In genomic region chr2:172461591-172462392, GRCh38 we compare ENCODE assay signal across 8 cellular contexts. TPM values are rescaled to one million over a fixed set of nuclear protein-coding genes. Genes with fewer than 3 reads are reported as not detected.
DNase-seq lines count a peak whose midpoint lies in the region; ATAC-seq and TF ChIP-seq lines count a peak whose summit lies in the region.

No MANE protein-coding gene starts in this region.

- H3K4me1 ChIP-seq in CD8-positive, alpha-beta T cell (ENCODE audit: insufficient read depth, low read length), result peaks cover 86% of the 10 kb centered on the region
- H3K4me1 ChIP-seq in endodermal cell (ENCODE audit: control insufficient read depth, insufficient read depth, low read length), result peaks cover 12% of the 10 kb centered on the region

- CTCF ChIA-PET in CD8-positive, alpha-beta T cell (lab: Charles Lee), result interaction anchor here (0.6 to 13.1 kb wide), 81 partner anchors 11 to 889 kb away, joined by 3 to 657 read pairs (median 4); partner anchors contain the start of gene ITGA6
- CTCF ChIA-PET in HEK293T (lab: Yijun Ruan, JAX), result interaction anchor here (0.6 to 2.9 kb wide), 29 partner anchors 9 to 895 kb away, joined by 3 to 29 read pairs (median 4); partner anchors contain the start of gene ITGA6

- TF ChIP-seq CTCF in CD8-positive, alpha-beta T cell (IDR thresholded peaks at IDR 0.05), result peak; percentile 92
- peak; percentile 97 for TF ChIP-seq CTCF in endodermal cell (conservative IDR thresholded peaks at IDR 0.05)

- H3K4me1 Mint-ChIP-seq in CD8-positive, alpha-beta T cell (ENCODE audit: low read depth), result peaks cover 92% of the 10 kb centered on the region
- H3K4me1 Mint-ChIP-seq in endodermal cell (peaks cover 21% of the 10 kb centered on the region), naive B cell (peaks cover 39 to 47% (median 47%) of the 10 kb centered on the region in 3 donors)
- peaks cover 28 to 48% of the 10 kb centered on the region in 2 donors for H3K4me1 Mint-ChIP-seq in stimulated activated naive B cell treated with anti-CD40 and anti-IgM and Interleukin-4, amounts not matched to agents 10 μg/mL and 1 μg/mL and 100 μg/mL, for 72 hours

- H3K27me3 Mint-ChIP-seq in CD8-positive, alpha-beta T cell (ENCODE audit: low read depth), result no peaks in the 10 kb centered on the region
- H3K27me3 Mint-ChIP-seq in endodermal cell (ENCODE audit: insufficient read depth) (peaks cover 64% of the 10 kb centered on the region), naive B cell (peaks cover 0 to 6% (median 5%) of the 10 kb centered on the region in 3 donors)
- peaks cover 0 to 4% of the 10 kb centered on the region in 2 donors for H3K27me3 Mint-ChIP-seq in stimulated activated naive B cell treated with anti-CD40 and anti-IgM and Interleukin-4, amounts not matched to agents 10 μg/mL and 1 μg/mL and 100 μg/mL, for 72 hours

- H3K36me3 ChIP-seq in CD8-positive, alpha-beta T cell (ENCODE audit: insufficient read depth, low read length), result no peaks in the 10 kb centered on the region
- no peaks in the 10 kb centered on the region for H3K36me3 ChIP-seq in endodermal cell (ENCODE audit: control insufficient read depth, insufficient read depth, low read length)

- no peaks in the 10 kb centered on the region for H3K27me3 ChIP-seq in CD8-positive, alpha-beta T cell (ENCODE audit: insufficient read depth, low read length)
- no peaks in the 10 kb centered on the region for H3K27me3 ChIP-seq in endodermal cell (ENCODE audit: control insufficient read depth, insufficient read depth, low read length, poor library complexity, severe bottlenecking)

- peak overlapping the region; percentile 94 for H3K27ac Mint-ChIP-seq in CD8-positive, alpha-beta T cell
- no peak overlapping the region for H3K27ac Mint-ChIP-seq in endodermal cell
- peak overlapping the region in 1 of 6 donors; percentile 65 for H3K27ac Mint-ChIP-seq in naive B cell
- no peak overlapping the region for H3K27ac Mint-ChIP-seq in stimulated activated naive B cell treated with anti-CD40 and anti-IgM and Interleukin-4, amounts not matched to agents 10 μg/mL and 1 μg/mL and 100 μg/mL, for 72 hours

- H3K27ac ChIP-seq in CD8-positive, alpha-beta T cell (ENCODE audit: low read depth, low read length), result peak overlapping the region; percentile 56
- no peak overlapping the region for H3K27ac ChIP-seq in endodermal cell (ENCODE audit: low read depth, low read length)

- H3K9me3 Mint-ChIP-seq in CD8-positive, alpha-beta T cell, result no peaks in the 10 kb centered on the region
- H3K9me3 Mint-ChIP-seq in endodermal cell, result no peaks in the 10 kb centered on the region
- H3K9me3 Mint-ChIP-seq in naive B cell, result no peaks in the 10 kb centered on the region
- H3K9me3 Mint-ChIP-seq in stimulated activated naive B cell treated with anti-CD40 and anti-IgM and Interleukin-4, amounts not matched to agents 10 μg/mL and 1 μg/mL and 100 μg/mL, for 72 hours, result no peaks in the 10 kb centered on the region

- peak overlapping the region; percentile 42 for H3K4me3 ChIP-seq in CD8-positive, alpha-beta T cell (ENCODE audit: low read depth, low read length)
- H3K4me3 ChIP-seq in endodermal cell (ENCODE audit: low read length), result no peak overlapping the region

- peak; percentile 55 for ATAC-seq in CD8-positive, alpha-beta T cell
- ATAC-seq in naive B cell (ENCODE audit: low read depth in 2 of 2) (peak; percentile 68 to 69), GM21447 (IDR thresholded peaks at IDR 0.05; ENCODE audit: unreplicated experiment) (no peak)
- peak; percentile 72 to 76 for ATAC-seq in stimulated activated naive B cell treated with anti-CD40 and anti-IgM and Interleukin-4, amounts not matched to agents 10 μg/mL and 1 μg/mL and 100 μg/mL, for 72 hours (replicated peaks)

- peak; percentile 52 to 90 (median 78) for DNase-seq in CD8-positive, alpha-beta T cell
- DNase-seq in HEK293T (ENCODE audit: extremely low spot score) (peak; percentile 69), NCI-H526 treated with DMSO at 0.1 percent for 48 hours (lab: John Stamatoyannopoulos, UW) (peak; percentile 47), endodermal cell (peak; percentile 95), naive B cell (peak; percentile 54)
- DNase-seq in activated CD8-positive, alpha-beta memory T cell treated with anti-CD3 and anti-CD28 coated beads for 1 hour (ENCODE audit: extremely low read depth in 1 of 2, low read depth in 1 of 2), result peak; percentile 52 to 72
- peak; percentile 47 for DNase-seq in stimulated activated naive B cell treated with anti-CD40 and anti-IgM and Interleukin-4, amounts not matched to agents 10 μg/mL and 1 μg/mL and 100 μg/mL, for 72 hours

- 19 to 36% methylated on average over 5 to 12 of the region's 12 CpGs for WGBS in endodermal cell (ENCODE audit: insufficient coverage in 1 of 2, insufficient read length in 1 of 2), 2 experiments

- H3K9ac ChIP-seq in endodermal cell (ENCODE audit: extremely low read depth, low read length, poor library complexity, severe bottlenecking), result no peak overlapping the region

- H3K36me3 Mint-ChIP-seq in CD8-positive, alpha-beta T cell, result peaks cover 17% of the 10 kb centered on the region
- H3K36me3 Mint-ChIP-seq in endodermal cell (ENCODE audit: low read depth) (peaks cover 2% of the 10 kb centered on the region), naive B cell (no peaks in the 10 kb centered on the region)
- no peaks in the 10 kb centered on the region for H3K36me3 Mint-ChIP-seq in stimulated activated naive B cell treated with anti-CD40 and anti-IgM and Interleukin-4, amounts not matched to agents 10 μg/mL and 1 μg/mL and 100 μg/mL, for 72 hours

- peak overlapping the region; percentile 81 for H3K4me3 Mint-ChIP-seq in CD8-positive, alpha-beta T cell
- no peak overlapping the region for H3K4me3 Mint-ChIP-seq in endodermal cell
- peak overlapping the region in 6 of 8 donors; percentile 19 to 71 (median 60) for H3K4me3 Mint-ChIP-seq in naive B cell
- H3K4me3 Mint-ChIP-seq in stimulated activated naive B cell treated with anti-CD40 and anti-IgM and Interleukin-4, amounts not matched to agents 10 μg/mL and 1 μg/mL and 100 μg/mL, for 72 hours, result no peak overlapping the region

- no peaks in the 10 kb centered on the region for H3K9me3 ChIP-seq in CD8-positive, alpha-beta T cell (ENCODE audit: low read length)
- H3K9me3 ChIP-seq in endodermal cell (ENCODE audit: control insufficient read depth, low read length), result no peaks in the 10 kb centered on the region

- POLR2A ChIA-PET in CD8-positive, alpha-beta T cell (lab: Charles Lee), result interaction anchor here (0.6 to 8.9 kb wide), 14 partner anchors 9 to 364 kb away, joined by 3 to 150 read pairs (median 4); partner anchors contain the start of gene ITGA6
- POLR2A ChIA-PET in HEK293T (lab: Yijun Ruan, JAX), result interaction anchor here (0.9 to 2.6 kb wide), 4 partner anchors 9 to 363 kb away, joined by 3 to 8 read pairs (median 6); partner anchors contain the start of gene ITGA6

- intact Hi-C loops in CD8-positive, alpha-beta T cell (cut with DNase I, micrococcal nuclease), result loop anchor here (1.0 to 10.0 kb wide), 10 partner anchors 33 to 774 kb away; partner anchors contain the start of genes DYNC1I2 (in 1 of the 2), HAT1 (in 1 of the 2) and ITGA6 (in 1 of the 2)

TF ChIP-seq in HEK293T, 16 proteins besides CTCF, POLR2A, EP300 and RAD21:
- TF ChIP-seq HDGF (IDR thresholded peaks at IDR 0.05; ENCODE audit: borderline replicate concordance) (no peak), ZNF384 (IDR thresholded peaks at IDR 0.05) (no peak), L3MBTL2 (conservative IDR thresholded peaks at IDR 0.05) (no peak), NFRKB (IDR thresholded peaks at IDR 0.05) (no peak), FOXK2 (IDR thresholded peaks at IDR 0.05) (no peak), FOXM1 (IDR thresholded peaks at IDR 0.05; ENCODE audit: borderline replicate concordance) (no peak), TARDBP (IDR thresholded peaks at IDR 0.05) (no peak), ELF4 (IDR thresholded peaks at IDR 0.05) (no peak), SP1 (IDR thresholded peaks at IDR 0.05) (no peak), SUZ12 (IDR thresholded peaks at IDR 0.05) (no peak), PKNOX1 (IDR thresholded peaks at IDR 0.05) (no peak), FOXA1 (IDR thresholded peaks at IDR 0.05) (no peak), CTBP1 (IDR thresholded peaks at IDR 0.05; ENCODE audit: borderline replicate concordance) (no peak), LEF1 (IDR thresholded peaks at IDR 0.05; ENCODE audit: borderline replicate concordance) (no peak), BHLHE40 (IDR thresholded peaks at IDR 0.05; ENCODE audit: borderline replicate concordance) (no peak), ARNT (IDR thresholded peaks at IDR 0.05) (no peak)

RNA-seq across cellular contexts. Expression of gene ITGA6, which starts 34.4 kb away (rescaled TPM):
- total RNA-seq in CD8-positive, alpha-beta T cell, result 10 to 100 TPM; 50.5 to 52.1 TPM
- 10 to 100 TPM; 35.8 to 45.7 TPM for total RNA-seq in endodermal cell
- 46.1 TPM for polyA plus RNA-seq in endodermal cell (2013, experiment 1 of 2)
- 43.2 TPM for polyA plus RNA-seq in endodermal cell (2013, experiment 2 of 2)
- under 1 TPM in 5 of 6 donors, not detected in 1; 0.36 to 0.74 (median 0.52) TPM for polyA plus RNA-seq in naive B cell (ENCODE audit: low read depth in 6 of 6)

Comparison
In these comparisons a context has a peak if more than half of its experiments do, and no peak if none do; other contexts are left out.
1. H3K4me3 Mint-ChIP-seq: peak in CD8-positive, alpha-beta T cell (single experiment) and naive B cell (6 of 8); none in endodermal cell (single experiment) and stimulated activated naive B cell treated with anti-CD40 and anti-IgM and Interleukin-4, amounts not matched to agents 10 μg/mL and 1 μg/mL and 100 μg/mL, for 72 hours (0 of 2).
2. Peak in every context shown above with its lines, with median percentiles within 50 percentile points of each other: DNase-seq.